8 cellular contexts compared by ENCODE assay signal in the genomic region with DNA sequence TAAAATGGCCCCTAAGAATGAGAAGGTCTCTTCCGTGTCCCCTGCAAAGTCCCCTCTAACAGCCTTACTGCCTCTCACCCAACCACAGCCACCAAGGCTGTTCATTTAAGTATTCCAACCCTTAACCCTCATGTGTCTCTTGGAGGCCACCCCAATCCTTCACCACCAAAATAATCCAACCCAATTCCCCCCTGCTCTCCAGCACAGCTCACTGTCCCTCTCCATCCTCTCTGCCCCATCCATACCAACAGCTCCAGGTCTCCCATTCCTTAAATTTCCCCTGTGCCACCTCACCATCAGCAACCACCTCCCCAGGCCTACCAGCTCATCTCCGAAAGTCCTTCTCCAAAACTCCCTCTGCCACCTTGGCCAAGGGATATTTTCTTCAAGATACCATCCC. TPM values are rescaled to one million over a fixed set of nuclear protein-coding genes. Genes with fewer than 3 reads are reported as not detected.
DNase-seq lines count a peak whose midpoint lies in the region; TF ChIP-seq lines count a peak whose summit lies in the region.

No MANE protein-coding gene starts in this region.

- POLR2A ChIA-PET in activated CD4-positive, alpha-beta memory T cell treated with anti-CD3 and anti-CD28 coated beads for 36 hours (lab: Charles Lee) = no interaction called here

- no peaks in the 10 kb centered on the region for H3K9me3 ChIP-seq in suprapubic skin

- H3K27me3 ChIP-seq in suprapubic skin = no peaks in the 10 kb centered on the region

- TF ChIP-seq CTCF in glutamatergic neuron (IDR thresholded peaks at IDR 0.05; ENCODE audit: partially characterized antibody, unreplicated experiment) = no peak
- TF ChIP-seq CTCF in suprapubic skin (IDR thresholded peaks at IDR 0.05) = no peak

- DNase-seq in activated naive CD4-positive, alpha-beta T cell treated with anti-CD3 and anti-CD28 coated beads for 36 hours = no peak
- DNase-seq in activated naive CD4-positive, alpha-beta T cell treated with anti-CD3 and anti-CD28 coated beads, Interleukin-2, amount 50 U/mL, for 16 hours = no peak
- no peak for DNase-seq in activated CD4-positive, alpha-beta memory T cell treated with anti-CD3 and anti-CD28 coated beads for 36 hours
- DNase-seq in glutamatergic neuron = no peak
- DNase-seq in suprapubic skin (ENCODE audit: low spot score in 2 of 2) = no peak
- DNase-seq in DMS79 treated with DMSO at 0.1 percent for 48 hours (lab: John Stamatoyannopoulos, UW) = no peak
- DNase-seq in activated CD4-positive, alpha-beta T cell treated with anti-CD3 and anti-CD28 coated beads for 1 hour = no peak
- no peak for DNase-seq in NOMO-1 treated with dmso at 0.1 percent for 144 hours (lab: John Stamatoyannopoulos, UW; ENCODE audit: unreplicated experiment)

- peak overlapping the region; percentile 85 for H3K4me3 ChIP-seq in suprapubic skin

- CTCF ChIA-PET in activated naive CD4-positive, alpha-beta T cell treated with anti-CD3 and anti-CD28 coated beads for 36 hours (lab: Charles Lee) = no interaction called here
- CTCF ChIA-PET in activated CD4-positive, alpha-beta memory T cell treated with anti-CD3 and anti-CD28 coated beads for 36 hours (lab: Charles Lee) = interaction anchor here (0.6 kb wide), 1 partner anchor 905 kb away, joined by 3 read pairs; no protein-coding TSS in a partner anchor

- H3K4me1 Mint-ChIP-seq in activated naive CD4-positive, alpha-beta T cell treated with anti-CD3 and anti-CD28 coated beads for 36 hours (ENCODE audit: low read depth) = peaks cover 34% of the 10 kb centered on the region
- H3K4me1 Mint-ChIP-seq in activated CD4-positive, alpha-beta memory T cell treated with anti-CD3 and anti-CD28 coated beads for 36 hours (ENCODE audit: low read depth) = peaks cover 29% of the 10 kb centered on the region
- peaks cover 27% of the 10 kb centered on the region for H3K4me1 Mint-ChIP-seq in glutamatergic neuron (ENCODE audit: low read depth, unreplicated experiment)

- H3K4me3 Mint-ChIP-seq in activated naive CD4-positive, alpha-beta T cell treated with anti-CD3 and anti-CD28 coated beads for 36 hours = peak overlapping the region; percentile 90
- H3K4me3 Mint-ChIP-seq in activated CD4-positive, alpha-beta memory T cell treated with anti-CD3 and anti-CD28 coated beads for 36 hours = peak overlapping the region; percentile 86
- peak overlapping the region; percentile 97 for H3K4me3 Mint-ChIP-seq in glutamatergic neuron (ENCODE audit: unreplicated experiment)

- no peaks in the 10 kb centered on the region for H3K9me3 Mint-ChIP-seq in activated naive CD4-positive, alpha-beta T cell treated with anti-CD3 and anti-CD28 coated beads for 36 hours
- H3K9me3 Mint-ChIP-seq in activated CD4-positive, alpha-beta memory T cell treated with anti-CD3 and anti-CD28 coated beads for 36 hours = no peaks in the 10 kb centered on the region
- H3K9me3 Mint-ChIP-seq in glutamatergic neuron (ENCODE audit: unreplicated experiment) = peaks cover 12% of the 10 kb centered on the region

- H3K27me3 Mint-ChIP-seq in activated naive CD4-positive, alpha-beta T cell treated with anti-CD3 and anti-CD28 coated beads for 36 hours (ENCODE audit: low read depth) = no peaks in the 10 kb centered on the region
- H3K27me3 Mint-ChIP-seq in activated CD4-positive, alpha-beta memory T cell treated with anti-CD3 and anti-CD28 coated beads for 36 hours = no peaks in the 10 kb centered on the region
- H3K27me3 Mint-ChIP-seq in glutamatergic neuron (ENCODE audit: unreplicated experiment) = peaks cover 5% of the 10 kb centered on the region

- no peaks in the 10 kb centered on the region for H3K36me3 Mint-ChIP-seq in activated naive CD4-positive, alpha-beta T cell treated with anti-CD3 and anti-CD28 coated beads for 36 hours (ENCODE audit: low read depth)
- no peaks in the 10 kb centered on the region for H3K36me3 Mint-ChIP-seq in activated CD4-positive, alpha-beta memory T cell treated with anti-CD3 and anti-CD28 coated beads for 36 hours
- no peaks in the 10 kb centered on the region for H3K36me3 Mint-ChIP-seq in glutamatergic neuron (ENCODE audit: unreplicated experiment)

- H3K27ac Mint-ChIP-seq in activated naive CD4-positive, alpha-beta T cell treated with anti-CD3 and anti-CD28 coated beads for 36 hours = no peak overlapping the region
- no peak overlapping the region for H3K27ac Mint-ChIP-seq in activated CD4-positive, alpha-beta memory T cell treated with anti-CD3 and anti-CD28 coated beads for 36 hours
- peak overlapping the region; percentile 96 for H3K27ac Mint-ChIP-seq in glutamatergic neuron (ENCODE audit: unreplicated experiment)

- peaks cover 18% of the 10 kb centered on the region for H3K4me1 ChIP-seq in suprapubic skin

- TF ChIP-seq POLR2A in suprapubic skin (IDR thresholded peaks at IDR 0.05) = no peak

- H3K36me3 ChIP-seq in suprapubic skin = no peaks in the 10 kb centered on the region

- WGBS in suprapubic skin = 91% methylated on average over 2 of the region's 2 CpGs

- H3K27ac ChIP-seq in suprapubic skin = no peak overlapping the region

- no peak for TF ChIP-seq EP300 in suprapubic skin (IDR thresholded peaks at IDR 0.05)

- intact Hi-C loops in activated naive CD4-positive, alpha-beta T cell treated with anti-CD3 and anti-CD28 coated beads for 36 hours (cut with micrococcal nuclease) = loop anchor here (10.0 kb wide), 1 partner anchor 182 kb away; no protein-coding TSS in a partner anchor
- intact Hi-C loops in activated CD4-positive, alpha-beta memory T cell treated with anti-CD3 and anti-CD28 coated beads for 36 hours (cut with micrococcal nuclease) = no loop called here

RNA-seq across cellular contexts. Expression of a gene that starts 1.4 kb away (rescaled TPM):
- total RNA-seq in activated naive CD4-positive, alpha-beta T cell treated with anti-CD3 and anti-CD28 coated beads for 36 hours = 10 to 100 TPM; 11.9 to 13.0 TPM
- total RNA-seq in activated CD4-positive, alpha-beta memory T cell treated with anti-CD3 and anti-CD28 coated beads for 36 hours = 10 to 100 TPM; 12.2 TPM
- total RNA-seq in glutamatergic neuron (ENCODE audit: unreplicated experiment) (84.3 TPM), suprapubic skin (10 to 100 TPM; 17.7 to 40.1 (median 22.2) TPM)

RNA-seq across cellular contexts. Expression of a gene that starts 49.8 kb away (rescaled TPM):
- total RNA-seq in activated naive CD4-positive, alpha-beta T cell treated with anti-CD3 and anti-CD28 coated beads for 36 hours = 10 to 100 TPM; 11.4 to 12.8 TPM
- 10 to 100 TPM; 13.2 to 16.0 TPM for total RNA-seq in activated CD4-positive, alpha-beta memory T cell treated with anti-CD3 and anti-CD28 coated beads for 36 hours
- total RNA-seq in glutamatergic neuron (ENCODE audit: unreplicated experiment) = 4.8 TPM
- 10 to 100 TPM in 1 of 4 donors, 1 to 10 TPM in 3; 4.7 to 12.5 (median 6.3) TPM for total RNA-seq in suprapubic skin
